Comparison of ENCODE assay signal across 13 cellular contexts in the genomic region with DNA sequence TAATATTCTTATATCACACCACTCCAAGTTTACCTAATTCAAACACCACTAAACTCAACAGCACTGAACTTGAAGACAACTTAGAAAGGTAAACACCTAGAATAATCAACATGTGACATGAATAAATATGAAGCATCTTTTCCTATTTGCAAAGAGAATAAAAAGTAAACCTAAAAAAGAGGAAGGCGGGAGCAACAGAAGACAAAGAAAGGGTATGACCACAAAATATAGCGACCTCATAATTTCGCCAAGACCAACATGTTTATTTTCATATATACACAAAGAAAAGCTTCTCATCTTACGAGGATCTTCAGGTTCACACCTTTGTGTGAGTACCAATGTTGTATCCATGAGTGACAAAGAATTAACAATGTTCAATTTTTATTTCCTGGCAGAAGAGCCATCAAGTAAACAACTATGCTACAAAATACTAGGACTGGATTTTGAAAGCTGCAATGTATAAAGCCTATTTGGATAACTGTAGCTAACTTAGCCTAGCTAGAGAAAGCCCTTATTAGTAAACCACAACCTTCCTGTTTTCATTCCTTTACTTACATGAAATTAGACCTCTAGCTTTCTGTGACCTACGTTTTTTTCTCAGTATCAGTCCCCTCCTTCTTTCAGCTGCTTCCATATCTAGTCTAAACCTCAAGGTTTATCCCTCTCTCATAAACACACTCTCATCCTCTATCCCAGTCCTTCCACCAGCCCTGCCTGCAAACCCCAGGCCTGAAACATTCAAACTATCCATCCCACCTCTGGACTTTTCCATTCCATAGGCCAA. TPM values are rescaled to one million over a fixed set of nuclear protein-coding genes. Genes with fewer than 3 reads are reported as not detected.
DNase-seq lines count a peak whose midpoint lies in the region; ATAC-seq, FAIRE-seq and TF ChIP-seq lines count a peak whose summit lies in the region.
"Had no signal": no experiment of that assay in that cellular context is flagged by ENCODE, and none has a peak within 500 bp of the region (broad histone marks: within the 10 kb centered on the region; RNA-seq: fewer than 3 reads in every experiment).

No MANE protein-coding gene starts in this region.

- H3K4me3 ChIP-seq in transverse colon = no peak overlapping the region

- POLR2A ChIA-PET in T-cell (lab: Charles Lee) = interaction anchor here (0.5 to 1.6 kb wide), 6 partner anchors 10 to 171 kb away, joined by 3 to 12 read pairs (median 3); partner anchors contain the start of gene PHTF1 (in 1 of the 2)

- H3K9me3 Mint-ChIP-seq in activated T-cell treated with anti-CD3 and anti-CD28 coated beads, Interleukin-2, amount 50 U/mL, for 4 hours = no peaks in the 10 kb centered on the region
- peaks cover 0 to 4% (median 0%) of the 10 kb centered on the region in 3 donors for H3K9me3 Mint-ChIP-seq in T-cell
- H3K9me3 Mint-ChIP-seq: dendritic cell treated with granulocyte-macrophage colony-stimulating factor and Interleukin-4, amounts not matched to agents 40 ng/mL and 50 ng/mL, for 4 days had no signal

- TF ChIP-seq POLR2A in transverse colon (IDR thresholded peaks at IDR 0.05) = no peak

- peaks cover 0 to 7% (median 3%) of the 10 kb centered on the region in 4 donors for H3K36me3 ChIP-seq in transverse colon

- peak overlapping the region; percentile 0 to 31 (median 16) for H3K27ac ChIP-seq in transverse colon

- H3K4me1 ChIP-seq in transverse colon = peaks cover 27 to 66% (median 40%) of the 10 kb centered on the region in 4 donors

- no peak for TF ChIP-seq CTCF in transverse colon (IDR thresholded peaks at IDR 0.05)

- H3K9me3 ChIP-seq in transverse colon = no peaks in the 10 kb centered on the region

- in situ Hi-C loops in transverse colon (cut with MboI; ENCODE audit: low pct_ligation_motif_present in 1 of 4, low pct_unique_long_range_greater_than_20kb in 1 of 4, low sequenced_read_pairs in 3 of 4) = no loop called here

- no peaks in the 10 kb centered on the region for H3K27me3 ChIP-seq in transverse colon

- DNase-seq in activated T-cell treated with anti-CD3 and anti-CD28 coated beads, Interleukin-2, amount 50 U/mL, for 4 hours = no peak
- DNase-seq in activated T-cell treated with anti-CD3 and anti-CD28 coated beads for 4 hours = no peak
- no peak for DNase-seq in T-cell
- DNase-seq in transverse colon = no peak
- DNase-seq in D341Med (ENCODE audit: low spot score) = no peak
- DNase-seq in activated effector memory CD4-positive, alpha-beta T cell treated with anti-CD3 and anti-CD28 coated beads, Interleukin-2, amount 50 U/mL, for 16 hours = no peak
- DNase-seq in HTR-8/SVneo (ENCODE audit: insufficient read length, low spot score) = no peak
- DNase-seq: naive B cell, NCI-H1417, SW 1271 had no signal

- FAIRE-seq in HTR-8/SVneo (lab: Jason Lieb, UNC) = no peak

- no peaks in the 10 kb centered on the region for H3K27me3 Mint-ChIP-seq in activated T-cell treated with anti-CD3 and anti-CD28 coated beads, Interleukin-2, amount 50 U/mL, for 4 hours (ENCODE audit: low read depth)
- no peaks in the 10 kb centered on the region for H3K27me3 Mint-ChIP-seq in T-cell
- H3K27me3 Mint-ChIP-seq: dendritic cell treated with granulocyte-macrophage colony-stimulating factor and Interleukin-4, amounts not matched to agents 40 ng/mL and 50 ng/mL, for 4 days; naive B cell had no signal

- CTCF ChIA-PET in T-cell (lab: Charles Lee) = interaction anchor here in 1 of 2 donors (0.7 to 1.4 kb wide), 6 partner anchors 11 to 708 kb away, joined by 3 to 4 read pairs (median 3); partner anchors contain the start of genes HIPK1 and PHTF1

- intact Hi-C loops in transverse colon (cut with DNase I; ENCODE audit: low total_unique reads) = no loop called here

- H3K4me1 Mint-ChIP-seq in activated T-cell treated with anti-CD3 and anti-CD28 coated beads, Interleukin-2, amount 50 U/mL, for 4 hours (ENCODE audit: low read depth) = peaks cover 11% of the 10 kb centered on the region
- peaks cover 5 to 17% (median 10%) of the 10 kb centered on the region in 3 donors for H3K4me1 Mint-ChIP-seq in T-cell

- ATAC-seq in activated T-cell treated with anti-CD3 and anti-CD28 coated beads, Interleukin-2, amount 50 U/mL, for 4 hours = peak; percentile 16 to 19
- ATAC-seq in HG03095 (IDR thresholded peaks at IDR 0.05; ENCODE audit: unreplicated experiment) = peak; percentile 52
- ATAC-seq in T-cell (replicated peaks in 1 of 4) = peak; percentile 36 to 61 (median 58)

- WGBS in transverse colon (ENCODE audit: low coverage in 1 of 2), 2 donors = 67 to 73% methylated on average over 5 of the region's 5 CpGs

- H3K27ac Mint-ChIP-seq in T-cell = no peak overlapping the region
- H3K27ac Mint-ChIP-seq: activated T-helper 2 cell treated with anti-CD3 and anti-CD28 coated beads, Interferon-gamma antibody, Interleukin-2, Interleukin-4, amounts not matched to agents 10 μg/mL and 5 μg/mL and 100 μg/mL, durations not matched to agents 14 hours and 24 hours and 36 hours; dendritic cell treated with granulocyte-macrophage colony-stimulating factor and Interleukin-4, amounts not matched to agents 40 ng/mL and 50 ng/mL, for 4 days; naive B cell had no signal

- no peak for TF ChIP-seq EP300 in transverse colon (IDR thresholded peaks at IDR 0.05; ENCODE audit: low read depth)

- peaks cover 14% of the 10 kb centered on the region for H3K36me3 Mint-ChIP-seq in activated T-cell treated with anti-CD3 and anti-CD28 coated beads, Interleukin-2, amount 50 U/mL, for 4 hours (ENCODE audit: insufficient read depth)
- peaks cover 16% of the 10 kb centered on the region for H3K36me3 Mint-ChIP-seq in T-cell

- no peak overlapping the region for H3K4me3 Mint-ChIP-seq in activated T-cell treated with anti-CD3 and anti-CD28 coated beads, Interleukin-2, amount 50 U/mL, for 4 hours
- H3K4me3 Mint-ChIP-seq in T-cell = no peak overlapping the region
- H3K4me3 Mint-ChIP-seq: dendritic cell treated with granulocyte-macrophage colony-stimulating factor and Interleukin-4, amounts not matched to agents 40 ng/mL and 50 ng/mL, for 4 days; naive B cell had no signal

RNA-seq across cellular contexts. Expression of gene PHTF1, which starts 21.3 kb away (rescaled TPM):
- total RNA-seq in activated T-cell treated with anti-CD3 and anti-CD28 coated beads, Interleukin-2, amount 50 U/mL, for 4 hours = 10 to 100 TPM in 1 of 3 donors, 1 to 10 TPM in 2; 9.1 to 10.9 (median 9.9) TPM
- 10 to 100 TPM in 2 of 5 donors, 1 to 10 TPM in 3; 5.9 to 10.5 (median 9.2) TPM for total RNA-seq in T-cell
- total RNA-seq in transverse colon = 10 to 100 TPM in 2 of 4 donors, 1 to 10 TPM in 2; 1.5 to 17.8 (median 6.9) TPM

RNA-seq across cellular contexts. Expression of gene RSBN1, which starts 31.7 kb away (rescaled TPM):
- total RNA-seq in activated T-cell treated with anti-CD3 and anti-CD28 coated beads, Interleukin-2, amount 50 U/mL, for 4 hours = 10 to 100 TPM; 15.4 to 20.2 (median 17.2) TPM
- 10 to 100 TPM; 43.9 to 49.9 (median 45.1) TPM for total RNA-seq in T-cell
- total RNA-seq in transverse colon = 10 to 100 TPM; 26.6 to 42.7 (median 31.8) TPM
